Comparison of ENCODE assay signal across 1 cellular context in the genomic region with DNA sequence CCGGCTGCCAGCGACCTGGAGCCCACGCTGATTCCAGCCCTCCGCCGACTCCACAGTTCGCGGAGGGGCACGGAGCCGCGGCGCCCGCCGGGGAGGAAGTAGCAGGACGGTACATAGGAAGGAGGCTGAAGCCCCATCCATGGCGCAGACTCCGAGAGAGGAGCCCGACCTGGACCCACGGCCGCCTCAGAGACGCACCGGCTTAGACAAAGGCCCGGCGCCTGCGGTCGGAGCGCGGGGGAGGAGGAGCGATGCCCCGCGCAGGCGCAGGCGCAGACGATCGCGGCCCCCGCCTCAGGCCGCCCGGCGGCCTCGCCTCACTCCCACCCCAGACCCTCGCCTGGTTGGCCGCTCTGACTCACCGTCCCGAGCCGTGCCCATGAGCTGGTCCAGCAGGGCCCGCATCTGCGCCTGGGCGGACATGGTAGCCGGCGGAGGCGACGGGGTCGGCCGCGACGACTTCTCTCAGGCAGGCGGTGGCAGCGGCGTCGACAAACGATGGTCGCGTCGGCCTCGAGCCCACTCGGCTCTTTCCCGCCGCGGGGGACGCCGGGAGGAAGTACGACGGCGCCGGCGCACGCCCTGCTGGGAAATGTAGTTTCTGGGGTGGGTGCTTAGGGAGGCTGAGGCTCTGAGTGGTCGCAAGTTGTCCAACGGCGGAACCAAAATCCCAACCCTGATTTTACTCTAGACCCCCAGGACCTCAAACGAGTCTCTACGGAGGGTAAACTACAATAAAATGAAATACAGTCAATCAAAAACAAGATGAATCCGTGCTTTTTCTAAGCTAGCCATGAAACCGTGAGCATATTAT.
TF ChIP-seq lines count a peak whose summit lies in the region.

A gene with protein sequence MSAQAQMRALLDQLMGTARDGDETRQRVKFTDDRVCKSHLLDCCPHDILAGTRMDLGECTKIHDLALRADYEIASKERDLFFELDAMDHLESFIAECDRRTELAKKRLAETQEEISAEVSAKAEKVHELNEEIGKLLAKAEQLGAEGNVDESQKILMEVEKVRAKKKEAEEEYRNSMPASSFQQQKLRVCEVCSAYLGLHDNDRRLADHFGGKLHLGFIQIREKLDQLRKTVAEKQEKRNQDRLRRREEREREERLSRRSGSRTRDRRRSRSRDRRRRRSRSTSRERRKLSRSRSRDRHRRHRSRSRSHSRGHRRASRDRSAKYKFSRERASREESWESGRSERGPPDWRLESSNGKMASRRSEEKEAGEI (minus strand): TSS at position 533 of the 814 bp plus-strand sequence. CDS start 110 bp downstream, at position 423.

TF ChIP-seq in K562, 482 proteins besides CTCF, POLR2A, EP300 and RAD21 (continued from another document and continues in another):
- TF ChIP-seq SRSF1 (IDR thresholded peaks at IDR 0.05; ENCODE audit: low read depth, low read length), result no peak
- TF ChIP-seq MYBL2 (IDR thresholded peaks at IDR 0.05; ENCODE audit: low read depth), result no peak
- TF ChIP-seq MYBL2 (CRISPR knock-in tag; IDR thresholded peaks at IDR 0.05; ENCODE audit: borderline replicate concordance), result no peak
- TF ChIP-seq POU5F1 (IDR thresholded peaks at IDR 0.05; ENCODE audit: borderline replicate concordance, low read depth, low read length, partially characterized antibody), result no peak
- TF ChIP-seq, protein P1, sequence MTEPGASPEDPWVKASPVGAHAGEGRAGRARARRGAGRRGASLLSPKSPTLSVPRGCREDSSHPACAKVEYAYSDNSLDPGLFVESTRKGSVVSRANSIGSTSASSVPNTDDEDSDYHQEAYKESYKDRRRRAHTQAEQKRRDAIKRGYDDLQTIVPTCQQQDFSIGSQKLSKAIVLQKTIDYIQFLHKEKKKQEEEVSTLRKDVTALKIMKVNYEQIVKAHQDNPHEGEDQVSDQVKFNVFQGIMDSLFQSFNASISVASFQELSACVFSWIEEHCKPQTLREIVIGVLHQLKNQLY (CRISPR knock-in tag; conservative IDR thresholded peaks at IDR 0.05), result peak in 1 of 2 experiments; percentile 63; a peak in 1 of 4 replicates
- TF ChIP-seq ZNF75A (CRISPR knock-in tag; IDR thresholded peaks at IDR 0.05), result no peak
- TF ChIP-seq, protein P2, sequence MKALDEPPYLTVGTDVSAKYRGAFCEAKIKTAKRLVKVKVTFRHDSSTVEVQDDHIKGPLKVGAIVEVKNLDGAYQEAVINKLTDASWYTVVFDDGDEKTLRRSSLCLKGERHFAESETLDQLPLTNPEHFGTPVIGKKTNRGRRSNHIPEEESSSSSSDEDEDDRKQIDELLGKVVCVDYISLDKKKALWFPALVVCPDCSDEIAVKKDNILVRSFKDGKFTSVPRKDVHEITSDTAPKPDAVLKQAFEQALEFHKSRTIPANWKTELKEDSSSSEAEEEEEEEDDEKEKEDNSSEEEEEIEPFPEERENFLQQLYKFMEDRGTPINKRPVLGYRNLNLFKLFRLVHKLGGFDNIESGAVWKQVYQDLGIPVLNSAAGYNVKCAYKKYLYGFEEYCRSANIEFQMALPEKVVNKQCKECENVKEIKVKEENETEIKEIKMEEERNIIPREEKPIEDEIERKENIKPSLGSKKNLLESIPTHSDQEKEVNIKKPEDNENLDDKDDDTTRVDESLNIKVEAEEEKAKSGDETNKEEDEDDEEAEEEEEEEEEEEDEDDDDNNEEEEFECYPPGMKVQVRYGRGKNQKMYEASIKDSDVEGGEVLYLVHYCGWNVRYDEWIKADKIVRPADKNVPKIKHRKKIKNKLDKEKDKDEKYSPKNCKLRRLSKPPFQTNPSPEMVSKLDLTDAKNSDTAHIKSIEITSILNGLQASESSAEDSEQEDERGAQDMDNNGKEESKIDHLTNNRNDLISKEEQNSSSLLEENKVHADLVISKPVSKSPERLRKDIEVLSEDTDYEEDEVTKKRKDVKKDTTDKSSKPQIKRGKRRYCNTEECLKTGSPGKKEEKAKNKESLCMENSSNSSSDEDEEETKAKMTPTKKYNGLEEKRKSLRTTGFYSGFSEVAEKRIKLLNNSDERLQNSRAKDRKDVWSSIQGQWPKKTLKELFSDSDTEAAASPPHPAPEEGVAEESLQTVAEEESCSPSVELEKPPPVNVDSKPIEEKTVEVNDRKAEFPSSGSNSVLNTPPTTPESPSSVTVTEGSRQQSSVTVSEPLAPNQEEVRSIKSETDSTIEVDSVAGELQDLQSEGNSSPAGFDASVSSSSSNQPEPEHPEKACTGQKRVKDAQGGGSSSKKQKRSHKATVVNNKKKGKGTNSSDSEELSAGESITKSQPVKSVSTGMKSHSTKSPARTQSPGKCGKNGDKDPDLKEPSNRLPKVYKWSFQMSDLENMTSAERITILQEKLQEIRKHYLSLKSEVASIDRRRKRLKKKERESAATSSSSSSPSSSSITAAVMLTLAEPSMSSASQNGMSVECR (CRISPR knock-in tag; IDR thresholded peaks at IDR 0.05), result peak; percentile 86
- TF ChIP-seq, protein P3, sequence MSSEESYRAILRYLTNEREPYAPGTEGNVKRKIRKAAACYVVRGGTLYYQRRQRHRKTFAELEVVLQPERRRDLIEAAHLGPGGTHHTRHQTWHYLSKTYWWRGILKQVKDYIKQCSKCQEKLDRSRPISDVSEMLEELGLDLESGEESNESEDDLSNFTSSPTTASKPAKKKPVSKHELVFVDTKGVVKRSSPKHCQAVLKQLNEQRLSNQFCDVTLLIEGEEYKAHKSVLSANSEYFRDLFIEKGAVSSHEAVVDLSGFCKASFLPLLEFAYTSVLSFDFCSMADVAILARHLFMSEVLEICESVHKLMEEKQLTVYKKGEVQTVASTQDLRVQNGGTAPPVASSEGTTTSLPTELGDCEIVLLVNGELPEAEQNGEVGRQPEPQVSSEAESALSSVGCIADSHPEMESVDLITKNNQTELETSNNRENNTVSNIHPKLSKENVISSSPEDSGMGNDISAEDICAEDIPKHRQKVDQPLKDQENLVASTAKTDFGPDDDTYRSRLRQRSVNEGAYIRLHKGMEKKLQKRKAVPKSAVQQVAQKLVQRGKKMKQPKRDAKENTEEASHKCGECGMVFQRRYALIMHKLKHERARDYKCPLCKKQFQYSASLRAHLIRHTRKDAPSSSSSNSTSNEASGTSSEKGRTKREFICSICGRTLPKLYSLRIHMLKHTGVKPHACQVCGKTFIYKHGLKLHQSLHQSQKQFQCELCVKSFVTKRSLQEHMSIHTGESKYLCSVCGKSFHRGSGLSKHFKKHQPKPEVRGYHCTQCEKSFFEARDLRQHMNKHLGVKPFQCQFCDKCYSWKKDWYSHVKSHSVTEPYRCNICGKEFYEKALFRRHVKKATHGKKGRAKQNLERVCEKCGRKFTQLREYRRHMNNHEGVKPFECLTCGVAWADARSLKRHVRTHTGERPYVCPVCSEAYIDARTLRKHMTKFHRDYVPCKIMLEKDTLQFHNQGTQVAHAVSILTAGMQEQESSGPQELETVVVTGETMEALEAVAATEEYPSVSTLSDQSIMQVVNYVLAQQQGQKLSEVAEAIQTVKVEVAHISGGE (CRISPR knock-in tag; IDR thresholded peaks at IDR 0.05), result peak in 1 of 3 experiments; percentile 70; a peak in 2 of 6 replicates
- no peak for TF ChIP-seq ZC3H11A (IDR thresholded peaks at IDR 0.05; ENCODE audit: low read depth, low read length)
- TF ChIP-seq ZNF79 (CRISPR knock-in tag; IDR thresholded peaks at IDR 0.05; ENCODE audit: low read depth), result no peak
- TF ChIP-seq, protein P4, sequence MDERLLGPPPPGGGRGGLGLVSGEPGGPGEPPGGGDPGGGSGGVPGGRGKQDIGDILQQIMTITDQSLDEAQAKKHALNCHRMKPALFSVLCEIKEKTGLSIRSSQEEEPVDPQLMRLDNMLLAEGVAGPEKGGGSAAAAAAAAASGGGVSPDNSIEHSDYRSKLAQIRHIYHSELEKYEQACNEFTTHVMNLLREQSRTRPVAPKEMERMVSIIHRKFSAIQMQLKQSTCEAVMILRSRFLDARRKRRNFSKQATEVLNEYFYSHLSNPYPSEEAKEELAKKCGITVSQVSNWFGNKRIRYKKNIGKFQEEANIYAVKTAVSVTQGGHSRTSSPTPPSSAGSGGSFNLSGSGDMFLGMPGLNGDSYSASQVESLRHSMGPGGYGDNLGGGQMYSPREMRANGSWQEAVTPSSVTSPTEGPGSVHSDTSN (CRISPR knock-in tag; IDR thresholded peaks at IDR 0.05; ENCODE audit: low read depth), result no peak
- TF ChIP-seq, protein P4 (tag; conservative IDR thresholded peaks at IDR 0.05; ENCODE audit: low read depth), result no peak
- TF ChIP-seq, protein P5, sequence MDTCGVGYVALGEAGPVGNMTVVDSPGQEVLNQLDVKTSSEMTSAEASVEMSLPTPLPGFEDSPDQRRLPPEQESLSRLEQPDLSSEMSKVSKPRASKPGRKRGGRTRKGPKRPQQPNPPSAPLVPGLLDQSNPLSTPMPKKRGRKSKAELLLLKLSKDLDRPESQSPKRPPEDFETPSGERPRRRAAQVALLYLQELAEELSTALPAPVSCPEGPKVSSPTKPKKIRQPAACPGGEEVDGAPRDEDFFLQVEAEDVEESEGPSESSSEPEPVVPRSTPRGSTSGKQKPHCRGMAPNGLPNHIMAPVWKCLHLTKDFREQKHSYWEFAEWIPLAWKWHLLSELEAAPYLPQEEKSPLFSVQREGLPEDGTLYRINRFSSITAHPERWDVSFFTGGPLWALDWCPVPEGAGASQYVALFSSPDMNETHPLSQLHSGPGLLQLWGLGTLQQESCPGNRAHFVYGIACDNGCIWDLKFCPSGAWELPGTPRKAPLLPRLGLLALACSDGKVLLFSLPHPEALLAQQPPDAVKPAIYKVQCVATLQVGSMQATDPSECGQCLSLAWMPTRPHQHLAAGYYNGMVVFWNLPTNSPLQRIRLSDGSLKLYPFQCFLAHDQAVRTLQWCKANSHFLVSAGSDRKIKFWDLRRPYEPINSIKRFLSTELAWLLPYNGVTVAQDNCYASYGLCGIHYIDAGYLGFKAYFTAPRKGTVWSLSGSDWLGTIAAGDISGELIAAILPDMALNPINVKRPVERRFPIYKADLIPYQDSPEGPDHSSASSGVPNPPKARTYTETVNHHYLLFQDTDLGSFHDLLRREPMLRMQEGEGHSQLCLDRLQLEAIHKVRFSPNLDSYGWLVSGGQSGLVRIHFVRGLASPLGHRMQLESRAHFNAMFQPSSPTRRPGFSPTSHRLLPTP (IDR thresholded peaks at IDR 0.05; ENCODE audit: borderline replicate concordance, extremely low read depth, insufficient read length), result no peak
- TF ChIP-seq, protein P6, sequence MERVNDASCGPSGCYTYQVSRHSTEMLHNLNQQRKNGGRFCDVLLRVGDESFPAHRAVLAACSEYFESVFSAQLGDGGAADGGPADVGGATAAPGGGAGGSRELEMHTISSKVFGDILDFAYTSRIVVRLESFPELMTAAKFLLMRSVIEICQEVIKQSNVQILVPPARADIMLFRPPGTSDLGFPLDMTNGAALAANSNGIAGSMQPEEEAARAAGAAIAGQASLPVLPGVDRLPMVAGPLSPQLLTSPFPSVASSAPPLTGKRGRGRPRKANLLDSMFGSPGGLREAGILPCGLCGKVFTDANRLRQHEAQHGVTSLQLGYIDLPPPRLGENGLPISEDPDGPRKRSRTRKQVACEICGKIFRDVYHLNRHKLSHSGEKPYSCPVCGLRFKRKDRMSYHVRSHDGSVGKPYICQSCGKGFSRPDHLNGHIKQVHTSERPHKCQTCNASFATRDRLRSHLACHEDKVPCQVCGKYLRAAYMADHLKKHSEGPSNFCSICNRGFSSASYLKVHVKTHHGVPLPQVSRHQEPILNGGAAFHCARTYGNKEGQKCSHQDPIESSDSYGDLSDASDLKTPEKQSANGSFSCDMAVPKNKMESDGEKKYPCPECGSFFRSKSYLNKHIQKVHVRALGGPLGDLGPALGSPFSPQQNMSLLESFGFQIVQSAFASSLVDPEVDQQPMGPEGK (CRISPR knock-in tag; IDR thresholded peaks at IDR 0.05; ENCODE audit: borderline replicate concordance), result no peak
- TF ChIP-seq ZNF184 (CRISPR knock-in tag; IDR thresholded peaks at IDR 0.05), result no peak
- TF ChIP-seq RBM39 (optimal IDR thresholded peaks at IDR 0.05; ENCODE audit: low read depth, low read length), result no peak
- no peak for TF ChIP-seq MAFG (tag; conservative IDR thresholded peaks at IDR 0.05)
- no peak for TF ChIP-seq HDAC3 (IDR thresholded peaks at IDR 0.05; ENCODE audit: borderline replicate concordance, partially characterized antibody)
- TF ChIP-seq, protein P7, sequence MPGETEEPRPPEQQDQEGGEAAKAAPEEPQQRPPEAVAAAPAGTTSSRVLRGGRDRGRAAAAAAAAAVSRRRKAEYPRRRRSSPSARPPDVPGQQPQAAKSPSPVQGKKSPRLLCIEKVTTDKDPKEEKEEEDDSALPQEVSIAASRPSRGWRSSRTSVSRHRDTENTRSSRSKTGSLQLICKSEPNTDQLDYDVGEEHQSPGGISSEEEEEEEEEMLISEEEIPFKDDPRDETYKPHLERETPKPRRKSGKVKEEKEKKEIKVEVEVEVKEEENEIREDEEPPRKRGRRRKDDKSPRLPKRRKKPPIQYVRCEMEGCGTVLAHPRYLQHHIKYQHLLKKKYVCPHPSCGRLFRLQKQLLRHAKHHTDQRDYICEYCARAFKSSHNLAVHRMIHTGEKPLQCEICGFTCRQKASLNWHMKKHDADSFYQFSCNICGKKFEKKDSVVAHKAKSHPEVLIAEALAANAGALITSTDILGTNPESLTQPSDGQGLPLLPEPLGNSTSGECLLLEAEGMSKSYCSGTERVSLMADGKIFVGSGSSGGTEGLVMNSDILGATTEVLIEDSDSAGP (CRISPR knock-in tag; IDR thresholded peaks at IDR 0.05), result no peak
- TF ChIP-seq PURB (CRISPR knock-in tag; IDR thresholded peaks at IDR 0.05; ENCODE audit: low read depth), result no peak
- TF ChIP-seq, protein P8, sequence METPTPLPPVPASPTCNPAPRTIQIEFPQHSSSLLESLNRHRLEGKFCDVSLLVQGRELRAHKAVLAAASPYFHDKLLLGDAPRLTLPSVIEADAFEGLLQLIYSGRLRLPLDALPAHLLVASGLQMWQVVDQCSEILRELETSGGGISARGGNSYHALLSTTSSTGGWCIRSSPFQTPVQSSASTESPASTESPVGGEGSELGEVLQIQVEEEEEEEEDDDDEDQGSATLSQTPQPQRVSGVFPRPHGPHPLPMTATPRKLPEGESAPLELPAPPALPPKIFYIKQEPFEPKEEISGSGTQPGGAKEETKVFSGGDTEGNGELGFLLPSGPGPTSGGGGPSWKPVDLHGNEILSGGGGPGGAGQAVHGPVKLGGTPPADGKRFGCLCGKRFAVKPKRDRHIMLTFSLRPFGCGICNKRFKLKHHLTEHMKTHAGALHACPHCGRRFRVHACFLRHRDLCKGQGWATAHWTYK (CRISPR knock-in tag; IDR thresholded peaks at IDR 0.05), result peak; percentile 90
- TF ChIP-seq CREB1 (IDR thresholded peaks at IDR 0.05), result peak; percentile 94
- peak; percentile 95 for TF ChIP-seq CREB1 (CRISPR knock-in tag; IDR thresholded peaks at IDR 0.05)
- no peak for TF ChIP-seq SLC30A9 (CRISPR knock-in tag; IDR thresholded peaks at IDR 0.05)
